19 cellular contexts compared by ENCODE assay signal in genomic region chr2:128237081-128237534, GRCh38.
A peak's percentile ranks its signal among the peaks of the same experiment; 100 is the strongest.
DNase-seq lines count a peak whose midpoint lies in the region; TF ChIP-seq lines count a peak whose summit lies in the region.
"Had no signal": no experiment of that assay in that cellular context is flagged by ENCODE, and none has a peak within 500 bp of the region (broad histone marks: within the 10 kb centered on the region; RNA-seq: fewer than 3 reads in every experiment).

No MANE protein-coding gene starts in this region.

- H3K4me2 ChIP-seq in osteoblast (ENCODE audit: insufficient read depth, low read length), result peak overlapping the region; percentile 65
- H3K4me2 ChIP-seq: BLaER1 had no signal

- H3K27ac ChIP-seq in osteoblast (ENCODE audit: low read depth, low read length), result peak overlapping the region; percentile 86
- H3K27ac ChIP-seq: BLaER1, thoracic aorta, VCaP had no signal

- no peaks in the 10 kb centered on the region for H3K79me2 ChIP-seq in osteoblast (ENCODE audit: insufficient read depth, low read length)

- peaks cover 3% of the 10 kb centered on the region for H3K27me3 ChIP-seq in osteoblast (ENCODE audit: insufficient read depth, low read length)

- H2AFZ ChIP-seq in osteoblast (ENCODE audit: low read length), result no peak overlapping the region

- TF ChIP-seq CTCF in AG10803 (conservative IDR thresholded peaks at IDR 0.05; ENCODE audit: low read length) (no peak), choroid plexus epithelial cell (conservative IDR thresholded peaks at IDR 0.05; ENCODE audit: low read depth, low read length) (no peak), osteoblast (IDR thresholded peaks at IDR 0.05; ENCODE audit: extremely low read depth, low read depth, low read length) (no peak)

- no peaks in the 10 kb centered on the region for H3K9me3 ChIP-seq in osteoblast (ENCODE audit: low read depth, low read length)
- H3K9me3 ChIP-seq: BLaER1, thoracic aorta had no signal

- peaks cover 2% of the 10 kb centered on the region for H4K20me1 ChIP-seq in osteoblast (ENCODE audit: insufficient read depth, low read length)
- H4K20me1 ChIP-seq: BLaER1 had no signal

- DNase-seq in AG10803 (ENCODE audit: low read depth), result peak; percentile 42
- DNase-seq in M059J (ENCODE audit: low read depth), result peak; percentile 20
- peak; percentile 50 for DNase-seq in choroid plexus epithelial cell (ENCODE audit: low read depth)
- no peak for DNase-seq in osteoblast (ENCODE audit: insufficient read length, low spot score, missing footprints)
- DNase-seq in NCI-H187 (lab: John Stamatoyannopoulos, UW), result no peak
- DNase-seq in dedifferentiated amniotic fluid mesenchymal stem cell (ENCODE audit: extremely low spot score), result no peak
- DNase-seq in DMS53 (lab: John Stamatoyannopoulos, UW), result no peak
- DNase-seq in SKM-1 treated with dmso at 0.1 percent for 144 hours (lab: John Stamatoyannopoulos, UW; ENCODE audit: unreplicated experiment), result no peak
- DNase-seq: activated CD4-positive, alpha-beta T cell treated with anti-CD3 and anti-CD28 coated beads, Interleukin-2, amount 50 U/mL, for 48 hours; activated T-cell treated with anti-CD3 and anti-CD28 coated beads, Interleukin-2, amount 50 U/mL, for 72 hours; H7; mesendoderm; NCI-H2029 treated with DMSO at 0.1 percent for 48 hours; NCI-H526; stimulated activated CD4-positive, alpha-beta T cell treated with anti-CD3 and anti-CD28 coated beads, Interleukin-4, amount 100 ng/mL, for 24 hours; stimulated activated CD8-positive, alpha-beta memory T cell treated with anti-CD3 and anti-CD28 coated beads, Interleukin-4, amount 100 ng/mL, for 48 hours had no signal

- no peak overlapping the region for H3K4me3 ChIP-seq in AG10803 (ENCODE audit: low read length)
- H3K4me3 ChIP-seq in choroid plexus epithelial cell (ENCODE audit: low read depth, low read length), result no peak overlapping the region
- no peak overlapping the region for H3K4me3 ChIP-seq in osteoblast (ENCODE audit: insufficient read depth, low read length)
- H3K4me3 ChIP-seq: BLaER1, thoracic aorta had no signal

- peaks cover 20% of the 10 kb centered on the region for H3K4me1 ChIP-seq in osteoblast (ENCODE audit: insufficient read depth, low read length)

- H3K36me3 ChIP-seq in osteoblast (ENCODE audit: insufficient read depth, low read length), result no peaks in the 10 kb centered on the region
- H3K36me3 ChIP-seq: BLaER1, thoracic aorta had no signal

Comparison
In these comparisons a context has a peak if more than half of its experiments do, and no peak if none do; other contexts are left out.
1. DNase-seq: peak in AG10803 (single experiment), M059J (single experiment) and choroid plexus epithelial cell (single experiment); none in osteoblast (single experiment), NCI-H187 (0 of 2), dedifferentiated amniotic fluid mesenchymal stem cell (single experiment), DMS53 (single experiment) and SKM-1 treated with dmso at 0.1 percent for 144 hours (single experiment).